In the genomic region with DNA sequence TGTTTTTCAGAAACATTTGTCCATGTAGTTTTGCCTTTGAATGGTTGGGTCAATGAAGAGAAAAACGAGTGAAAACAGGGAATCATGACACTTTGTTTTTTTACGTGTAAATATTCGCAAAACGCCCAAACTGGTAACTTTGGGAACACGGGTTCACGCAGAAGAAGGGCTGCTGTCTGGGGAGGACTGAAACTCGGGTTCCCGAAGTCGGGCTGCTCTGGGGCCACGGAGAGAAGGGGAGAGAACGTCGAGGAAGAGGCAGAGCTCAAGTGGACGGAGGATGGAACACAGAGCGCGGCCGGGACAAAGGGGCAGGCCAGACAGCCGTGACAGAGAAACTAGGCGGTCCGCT, we compare ENCODE assay signal across 8 cellular contexts. TPM values are rescaled to one million over a fixed set of nuclear protein-coding genes. Genes with fewer than 3 reads are reported as not detected.
DNase-seq lines count a peak whose midpoint lies in the region; ATAC-seq and TF ChIP-seq lines count a peak whose summit lies in the region.

No MANE protein-coding gene starts in this region.

- WGBS in ovary, 3 donors: 1 to 3% (median 1%) methylated on average over 19 of the region's 19 CpGs

- no peaks in the 10 kb centered on the region for H3K9me3 ChIP-seq in ovary

- intact Hi-C loops in Right ventricle myocardium inferior (cut with DNase I) (loop anchor here (2.0 kb wide), 1 partner anchor 264 kb away; no protein-coding TSS in a partner anchor), cardiac septum (cut with DNase I) (loop anchor here (1.0 to 10.0 kb wide), 3 partner anchors 42 to 1556 kb away; partner anchors contain the start of genes GPBP1 and PLK2), ovary (cut with DNase I) (loop anchor here in 1 of 4 donors (10.0 kb wide), 1 partner anchor 316 kb away; no protein-coding TSS in a partner anchor)

- DNase-seq in Right ventricle myocardium inferior (ENCODE audit: missing footprints): no peak
- no peak for DNase-seq in cardiac septum (ENCODE audit: low spot score)
- peak; percentile 78 for DNase-seq in SKM-1 treated with dmso at 0.1 percent for 144 hours (lab: John Stamatoyannopoulos, UW; ENCODE audit: unreplicated experiment)
- no peak for DNase-seq in fibroblast of pulmonary artery (ENCODE audit: low read depth)
- no peak for DNase-seq in ovary
- DNase-seq in MV-4-11 (lab: John Stamatoyannopoulos, UW): no peak
- DNase-seq in EL: no peak

- ATAC-seq in Right ventricle myocardium inferior (peak; percentile 77), HG02973 (IDR thresholded peaks at IDR 0.05; ENCODE audit: unreplicated experiment) (peak; percentile 43)

- H3K4me1 ChIP-seq in ovary (ENCODE audit: insufficient read depth): peaks cover 3% of the 10 kb centered on the region

- no peaks in the 10 kb centered on the region for H3K27me3 ChIP-seq in ovary

- H3K27ac ChIP-seq in ovary: peak overlapping the region; percentile 43 to 85

- no peaks in the 10 kb centered on the region for H3K36me3 ChIP-seq in ovary

- no peak for TF ChIP-seq POLR2A in ovary (IDR thresholded peaks at IDR 0.05)

- peak overlapping the region; percentile 68 for H3K4me3 ChIP-seq in fibroblast of pulmonary artery (replicated peaks; ENCODE audit: low read depth, low read length)
- H3K4me3 ChIP-seq in ovary: peak overlapping the region; percentile 68

- TF ChIP-seq EP300 in ovary (IDR thresholded peaks at IDR 0.05): no peak

- TF ChIP-seq CTCF in fibroblast of pulmonary artery (IDR thresholded peaks at IDR 0.05; ENCODE audit: low read length, missing control alignments): no peak
- TF ChIP-seq CTCF in ovary (IDR thresholded peaks at IDR 0.05): no peak

RNA-seq across cellular contexts. Expression of gene SETD9, which starts 0.5 kb away (rescaled TPM):
- total RNA-seq in Right ventricle myocardium inferior: 15.9 TPM
- total RNA-seq in cardiac septum: 14.2 TPM
- total RNA-seq in ovary: 1 to 10 TPM; 2.3 to 9.0 (median 7.0) TPM
- polyA plus RNA-seq in ovary: 1 to 10 TPM; 6.3 to 7.6 TPM

RNA-seq across cellular contexts. Expression of gene MIER3, which starts 43.0 kb away (rescaled TPM):
- total RNA-seq in Right ventricle myocardium inferior (12.0 TPM), cardiac septum (14.8 TPM), ovary (10 to 100 TPM; 28.1 to 57.2 (median 41.0) TPM)
- 10 to 100 TPM in 1 of 2 donors, 1 to 10 TPM in 1; 7.9 to 15.1 TPM for polyA plus RNA-seq in ovary
